In the genomic region with DNA sequence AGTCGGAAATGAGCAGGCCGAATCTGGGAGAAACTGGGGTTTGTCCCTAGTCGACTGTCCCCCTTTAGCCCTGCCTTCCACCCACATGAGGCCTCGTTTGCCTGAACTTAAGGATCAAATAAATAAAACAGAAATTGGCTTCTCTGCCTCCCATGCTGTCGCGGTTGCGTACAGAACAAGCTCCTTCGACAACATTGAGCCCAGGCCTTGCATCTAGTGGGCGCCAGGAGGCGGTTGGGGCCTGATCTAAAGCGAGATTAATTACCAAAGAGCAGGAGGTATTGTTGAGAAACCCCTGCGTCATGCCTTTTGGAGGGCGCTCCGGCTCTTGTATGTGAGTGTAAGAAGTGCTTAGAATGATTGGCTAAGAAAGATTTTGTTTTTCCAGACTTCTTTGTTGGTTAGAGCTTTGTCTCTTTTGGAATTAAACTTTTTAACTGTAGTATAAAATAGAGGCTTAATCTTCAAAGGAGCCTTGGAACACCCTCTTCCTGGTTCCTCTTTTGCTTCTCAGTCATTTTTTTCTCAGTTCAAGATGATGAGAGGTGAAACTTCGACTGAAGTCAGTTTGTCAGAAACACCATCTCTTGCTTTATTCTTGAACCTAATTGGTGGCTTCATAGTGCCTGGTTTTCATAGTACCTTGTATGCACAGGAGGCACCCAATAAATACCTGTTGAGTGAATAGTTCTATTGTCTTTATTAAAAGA, we compare ENCODE assay signal across 8 cellular contexts. TPM values are rescaled to one million over a fixed set of nuclear protein-coding genes. Genes with fewer than 3 reads are reported as not detected.
A peak's percentile ranks its signal among the peaks of the same experiment; 100 is the strongest.
DNase-seq lines count a peak whose midpoint lies in the region; ATAC-seq and TF ChIP-seq lines count a peak whose summit lies in the region.

No MANE protein-coding gene starts in this region.

- peaks cover 30% of the 10 kb centered on the region for H3K4me1 ChIP-seq in CD4-positive, CD25-positive, alpha-beta regulatory T cell (ENCODE audit: control insufficient read depth, insufficient read depth, low read length, poor library complexity, severe bottlenecking)
- H3K4me1 ChIP-seq in NT2/D1 (ENCODE audit: insufficient read depth, insufficient read length), result no peaks in the 10 kb centered on the region
- H3K4me1 ChIP-seq in mucosa of descending colon (ENCODE audit: low read depth), result peaks cover 12% of the 10 kb centered on the region

- H3K36me3 ChIP-seq in CD4-positive, CD25-positive, alpha-beta regulatory T cell (ENCODE audit: control insufficient read depth, insufficient read depth, low read length), result peaks cover 5% of the 10 kb centered on the region
- H3K36me3 ChIP-seq in NT2/D1 (ENCODE audit: insufficient read depth, insufficient read length, low read length) (peaks cover 17% of the 10 kb centered on the region), mucosa of descending colon (ENCODE audit: low read depth) (no peaks in the 10 kb centered on the region)

- peak; percentile 78 to 82 for ATAC-seq in CD4-positive, CD25-positive, alpha-beta regulatory T cell (ENCODE audit: low read depth in 2 of 2)
- ATAC-seq in GM19397 (IDR thresholded peaks at IDR 0.05; ENCODE audit: unreplicated experiment) (peak; percentile 55), HG03558 (IDR thresholded peaks at IDR 0.05; ENCODE audit: extremely low read depth, unreplicated experiment) (peak; percentile 64), mucosa of descending colon (peak; percentile 74)

- H3K36me3 Mint-ChIP-seq in CD4-positive, CD25-positive, alpha-beta regulatory T cell, result peaks cover 10% of the 10 kb centered on the region

- H3K27me3 Mint-ChIP-seq in CD4-positive, CD25-positive, alpha-beta regulatory T cell, result no peaks in the 10 kb centered on the region

- peak overlapping the region; percentile 95 to 100 (median 97) for H3K4me3 Mint-ChIP-seq in CD4-positive, CD25-positive, alpha-beta regulatory T cell

- H3K9me3 Mint-ChIP-seq in CD4-positive, CD25-positive, alpha-beta regulatory T cell, result peaks cover 0 to 1% (median 0%) of the 10 kb centered on the region in 7 donors

- H3K27ac Mint-ChIP-seq in CD4-positive, CD25-positive, alpha-beta regulatory T cell, result peak overlapping the region; percentile 93 to 97 (median 97)

- H3K4me1 Mint-ChIP-seq in CD4-positive, CD25-positive, alpha-beta regulatory T cell, result peaks cover 7 to 64% (median 29%) of the 10 kb centered on the region in 4 donors

- peak overlapping the region; percentile 91 for H3K9ac ChIP-seq in NT2/D1 (ENCODE audit: insufficient read length, low read depth)

- TF ChIP-seq CTCF in epithelial cell of esophagus (IDR thresholded peaks at IDR 0.05; ENCODE audit: insufficient read depth, low read depth, low read length, missing control alignments) (peak; percentile 64), mucosa of descending colon (IDR thresholded peaks at IDR 0.05) (peak; percentile 17)

- H3K4me3 ChIP-seq in CD4-positive, CD25-positive, alpha-beta regulatory T cell (ENCODE audit: low read depth, low read length), result peak overlapping the region; percentile 91
- peak overlapping the region; percentile 86 for H3K4me3 ChIP-seq in NT2/D1 (ENCODE audit: insufficient read length, low read depth)
- peak overlapping the region; percentile 97 for H3K4me3 ChIP-seq in epithelial cell of esophagus (ENCODE audit: low read length)
- peak overlapping the region; percentile 88 for H3K4me3 ChIP-seq in mucosa of descending colon

- intact Hi-C loops in mucosa of descending colon (cut with DNase I, micrococcal nuclease), result no loop called here

- no peaks in the 10 kb centered on the region for H3K27me3 ChIP-seq in CD4-positive, CD25-positive, alpha-beta regulatory T cell (ENCODE audit: control insufficient read depth, insufficient read depth, low read length)
- H3K27me3 ChIP-seq in NT2/D1 (ENCODE audit: insufficient read depth, insufficient read length), result no peaks in the 10 kb centered on the region

- peak; percentile 67 to 87 (median 84) for DNase-seq in CD4-positive, CD25-positive, alpha-beta regulatory T cell
- peak; percentile 33 for DNase-seq in NT2/D1 (ENCODE audit: low read depth, low spot score)
- DNase-seq in activated CD8-positive, alpha-beta memory T cell treated with anti-CD3 and anti-CD28 coated beads, Interleukin-2, amount 50 U/mL, for 48 hours, result peak; percentile 83
- peak; percentile 89 for DNase-seq in epithelial cell of esophagus (ENCODE audit: low read depth)
- peak; percentile 71 to 77 (median 72) for DNase-seq in mucosa of descending colon
- peak; percentile 43 to 50 for DNase-seq in stimulated activated CD8-positive, alpha-beta memory T cell treated with anti-CD3 and anti-CD28 coated beads, Interleukin-4, amount 100 ng/mL, for 1 hour (ENCODE audit: low read depth in 2 of 2, low spot score in 1 of 2)

- no peaks in the 10 kb centered on the region for H3K9me3 ChIP-seq in CD4-positive, CD25-positive, alpha-beta regulatory T cell (ENCODE audit: control insufficient read depth in 2 of 2, low read length in 2 of 2)
- H3K9me3 ChIP-seq in NT2/D1 (ENCODE audit: insufficient read depth, low read length) (no peaks in the 10 kb centered on the region), mucosa of descending colon (no peaks in the 10 kb centered on the region)

- peak overlapping the region; percentile 96 for H3K27ac ChIP-seq in CD4-positive, CD25-positive, alpha-beta regulatory T cell (ENCODE audit: insufficient read depth, low read length, poor library complexity, severe bottlenecking)

RNA-seq across cellular contexts. Expression of a gene that starts 0.8 kb away (rescaled TPM):
- total RNA-seq in CD4-positive, CD25-positive, alpha-beta regulatory T cell, result 106 TPM
- 100 to 1,000 TPM; 499 to 691 (median 501) TPM for polyA plus RNA-seq in CD4-positive, CD25-positive, alpha-beta regulatory T cell
- 100 to 1,000 TPM; 174 to 194 (median 190) TPM for total RNA-seq in mucosa of descending colon

RNA-seq across cellular contexts. Expression of a gene that starts 25.2 kb away (rescaled TPM):
- 12.9 TPM for total RNA-seq in CD4-positive, CD25-positive, alpha-beta regulatory T cell
- polyA plus RNA-seq in CD4-positive, CD25-positive, alpha-beta regulatory T cell, result 10 to 100 TPM; 38.9 to 51.6 (median 48.9) TPM
- 10 to 100 TPM; 16.1 to 26.5 (median 22.2) TPM for total RNA-seq in mucosa of descending colon

Comparison
In these comparisons a context has a peak if more than half of its experiments do, and no peak if none do; other contexts are left out.
1. Peak in every context shown above with its lines: DNase-seq, ATAC-seq, H3K4me3 ChIP-seq and H3K27ac ChIP-seq.
2. DNase-seq: peak in every context shown above with its lines; median percentile 89 in epithelial cell of esophagus; 84 in CD4-positive, CD25-positive, alpha-beta regulatory T cell; 83 in activated CD8-positive, alpha-beta memory T cell treated with anti-CD3 and anti-CD28 coated beads, Interleukin-2, amount 50 U/mL, for 48 hours; 72 in mucosa of descending colon; 46 in stimulated activated CD8-positive, alpha-beta memory T cell treated with anti-CD3 and anti-CD28 coated beads, Interleukin-4, amount 100 ng/mL, for 1 hour; 33 in NT2/D1.